Comparison of ENCODE assay signal across 11 cellular contexts in genomic region chr1:36034692-36035091, GRCh38. TPM values are rescaled to one million over a fixed set of nuclear protein-coding genes. Genes with fewer than 3 reads are reported as not detected.
DNase-seq lines count a peak whose midpoint lies in the region; ATAC-seq and TF ChIP-seq lines count a peak whose summit lies in the region.
"Had no signal": no experiment of that assay in that cellular context is flagged by ENCODE, and none has a peak within 500 bp of the region (broad histone marks: within the 10 kb centered on the region; RNA-seq: fewer than 3 reads in every experiment).

No MANE protein-coding gene starts in this region.

- no peaks in the 10 kb centered on the region for H3K9me3 Mint-ChIP-seq in MCF 10A (ENCODE audit: unreplicated experiment)
- H3K9me3 Mint-ChIP-seq in activated CD4-positive, alpha-beta T cell treated with anti-CD3 and anti-CD28 coated beads, Interleukin-2, amount 10 ng/mL, durations not matched to agents 7 days and 5 days: no peaks in the 10 kb centered on the region
- H3K9me3 Mint-ChIP-seq: activated T-helper 2 cell treated with anti-CD3 and anti-CD28 coated beads, Interferon-gamma antibody, Interleukin-2, Interleukin-4, amounts not matched to agents 10 μg/mL and 5 μg/mL and 100 μg/mL, durations not matched to agents 14 hours and 24 hours and 36 hours; neural crest cell had no signal

- peak; percentile 98 for ATAC-seq in foreskin keratinocyte
- ATAC-seq in upper lobe of left lung (ENCODE audit: low FRiP score in 2 of 2): peak; percentile 79 to 91

- no peak overlapping the region for H3K4me3 Mint-ChIP-seq in MCF 10A (ENCODE audit: unreplicated experiment)
- no peak overlapping the region for H3K4me3 Mint-ChIP-seq in activated CD4-positive, alpha-beta T cell treated with anti-CD3 and anti-CD28 coated beads, Interleukin-2, amount 10 ng/mL, durations not matched to agents 7 days and 5 days
- H3K4me3 Mint-ChIP-seq: neural crest cell had no signal

- H3K4me1 ChIP-seq in breast epithelium (no peaks in the 10 kb centered on the region), foreskin keratinocyte (peaks cover 15% of the 10 kb centered on the region), upper lobe of left lung (peaks cover 0 to 17% (median 3%) of the 10 kb centered on the region in 4 donors)

- BruUV-seq in MCF 10A (replicated peaks; lab: Mats Ljungman, UMichigan): no TSS peak

- H3K9me3 ChIP-seq in breast epithelium (no peaks in the 10 kb centered on the region), upper lobe of left lung (no peaks in the 10 kb centered on the region)

- H3K4me3 ChIP-seq in breast epithelium: no peak overlapping the region
- H3K4me3 ChIP-seq in upper lobe of left lung: no peak overlapping the region
- H3K4me3 ChIP-seq: SK-N-MC had no signal

- intact Hi-C loops in MCF 10A (cut with micrococcal nuclease) (no loop called here), breast epithelium (cut with DNase I; ENCODE audit: low total_unique reads) (no loop called here)

- H3K27ac Mint-ChIP-seq in MCF 10A (ENCODE audit: low read depth, unreplicated experiment): peak overlapping the region; percentile 81
- no peak overlapping the region for H3K27ac Mint-ChIP-seq in activated CD4-positive, alpha-beta T cell treated with anti-CD3 and anti-CD28 coated beads, Interleukin-2, amount 10 ng/mL, durations not matched to agents 7 days and 5 days
- H3K27ac Mint-ChIP-seq: activated T-helper 2 cell treated with anti-CD3 and anti-CD28 coated beads, Interferon-gamma antibody, Interleukin-2, Interleukin-4, amounts not matched to agents 10 μg/mL and 5 μg/mL and 100 μg/mL, durations not matched to agents 14 hours and 24 hours and 36 hours had no signal

- TF ChIP-seq EP300 in upper lobe of left lung (IDR thresholded peaks at IDR 0.05): no peak

- TF ChIP-seq POLR2A in breast epithelium (IDR thresholded peaks at IDR 0.05) (no peak), upper lobe of left lung (IDR thresholded peaks at IDR 0.05) (no peak)

- peaks cover 67% of the 10 kb centered on the region for H3K36me3 Mint-ChIP-seq in MCF 10A (ENCODE audit: insufficient read depth, unreplicated experiment)
- H3K36me3 Mint-ChIP-seq in activated CD4-positive, alpha-beta T cell treated with anti-CD3 and anti-CD28 coated beads, Interleukin-2, amount 10 ng/mL, durations not matched to agents 7 days and 5 days (ENCODE audit: low read depth): peaks cover 31% of the 10 kb centered on the region

- H3K36me3 ChIP-seq in breast epithelium: no peaks in the 10 kb centered on the region
- H3K36me3 ChIP-seq in upper lobe of left lung: peaks cover 3 to 72% (median 9%) of the 10 kb centered on the region in 4 donors

- peaks cover 7% of the 10 kb centered on the region for H3K4me1 Mint-ChIP-seq in MCF 10A (ENCODE audit: insufficient read depth, unreplicated experiment)
- H3K4me1 Mint-ChIP-seq in activated CD4-positive, alpha-beta T cell treated with anti-CD3 and anti-CD28 coated beads, Interleukin-2, amount 10 ng/mL, durations not matched to agents 7 days and 5 days: peaks cover 5% of the 10 kb centered on the region
- H3K4me1 Mint-ChIP-seq: neural crest cell had no signal

- H3K27ac ChIP-seq in breast epithelium: no peak overlapping the region
- H3K27ac ChIP-seq in RWPE1: no peak overlapping the region
- peak overlapping the region; percentile 76 for H3K27ac ChIP-seq in foreskin keratinocyte
- H3K27ac ChIP-seq in upper lobe of left lung: peak overlapping the region; percentile 72 to 81 (median 74)
- H3K27ac ChIP-seq: SK-N-MC had no signal

- peak; percentile 67 for DNase-seq in MCF 10A (ENCODE audit: unreplicated experiment)
- DNase-seq in breast epithelium (ENCODE audit: low spot score in 2 of 2): no peak
- peak; percentile 79 for DNase-seq in RWPE1 (ENCODE audit: low spot score)
- DNase-seq in foreskin keratinocyte: peak; percentile 93 to 96
- DNase-seq in upper lobe of left lung: no peak
- no peak for DNase-seq in NCI-H1105 (lab: John Stamatoyannopoulos, UW)
- DNase-seq in activated CD4-positive, alpha-beta T cell treated with anti-CD3 and anti-CD28 coated beads, Interleukin-2, amount 10 ng/mL, durations not matched to agents 7 days and 5 days: no peak
- no peak for DNase-seq in NCI-H2081 treated with DMSO at 0.1 percent for 48 hours (lab: John Stamatoyannopoulos, UW)

- POLR2A ChIA-PET in MCF 10A (lab: Yijun Ruan, JAX): interaction anchor here (0.6 to 1.3 kb wide), 8 partner anchors 9 to 134 kb away, joined by 3 to 5 read pairs (median 4); partner anchors contain the start of genes ADPRS and AGO3
- POLR2A ChIA-PET in RWPE1 (lab: Yijun Ruan, JAX; ENCODE audit: low non-redundant PET): no interaction called here
- POLR2A ChIA-PET in activated CD4-positive, alpha-beta T cell treated with anti-CD3 and anti-CD28 coated beads, Interleukin-2, amount 10 ng/mL, durations not matched to agents 7 days and 5 days (lab: Charles Lee): interaction anchor here (0.5 kb wide), 1 partner anchor 56 kb away, joined by 3 read pairs; no protein-coding TSS in a partner anchor

- no peaks in the 10 kb centered on the region for H3K27me3 Mint-ChIP-seq in MCF 10A (ENCODE audit: insufficient read depth, unreplicated experiment)
- H3K27me3 Mint-ChIP-seq in activated CD4-positive, alpha-beta T cell treated with anti-CD3 and anti-CD28 coated beads, Interleukin-2, amount 10 ng/mL, durations not matched to agents 7 days and 5 days: no peaks in the 10 kb centered on the region

- CTCF ChIA-PET in MCF 10A (lab: Yijun Ruan, JAX) (interaction anchor here (0.6 kb wide), 1 partner anchor 181 kb away, joined by 3 read pairs; no protein-coding TSS in a partner anchor), RWPE1 (lab: Yijun Ruan, JAX) (interaction anchor here (0.7 to 1.1 kb wide), 2 partner anchors 10 to 70 kb away, joined by 3 to 4 read pairs; no protein-coding TSS in a partner anchor)
- CTCF ChIA-PET in activated CD4-positive, alpha-beta T cell treated with anti-CD3 and anti-CD28 coated beads, Interleukin-2, amount 10 ng/mL, durations not matched to agents 7 days and 5 days (lab: Charles Lee): no interaction called here

- H3K27me3 ChIP-seq in breast epithelium: no peaks in the 10 kb centered on the region
- no peaks in the 10 kb centered on the region for H3K27me3 ChIP-seq in foreskin keratinocyte
- no peaks in the 10 kb centered on the region for H3K27me3 ChIP-seq in upper lobe of left lung

- TF ChIP-seq CTCF in MCF 10A (IDR thresholded peaks at IDR 0.05; ENCODE audit: unreplicated experiment) (no peak), breast epithelium (IDR thresholded peaks at IDR 0.05) (no peak), RWPE1 (conservative IDR thresholded peaks at IDR 0.05; ENCODE audit: low read depth) (no peak), foreskin keratinocyte (conservative IDR thresholded peaks at IDR 0.05) (no peak), upper lobe of left lung (IDR thresholded peaks at IDR 0.05) (no peak)

RNA-seq across cellular contexts. Expression of gene TEKT2, which starts 49.2 kb away (rescaled TPM):
- not detected in 2 replicates for total RNA-seq in MCF 10A (2022)
- 1 to 10 TPM in 1 of 3 donors, under 1 TPM in 1, not detected in 1; 0.98 to 1.2 TPM for total RNA-seq in breast epithelium
- total RNA-seq in foreskin keratinocyte: 0.21 and 0.34 TPM in 2 replicates
- 0.28 and 0.42 TPM in 2 replicates for polyA plus RNA-seq in foreskin keratinocyte
- total RNA-seq in upper lobe of left lung: 10 to 100 TPM in 2 of 6 donors, 1 to 10 TPM in 3, under 1 TPM in 1; 0.69 to 24.3 (median 8.1) TPM
- total RNA-seq in activated CD4-positive, alpha-beta T cell treated with anti-CD3 and anti-CD28 coated beads, Interleukin-2, amount 10 ng/mL, durations not matched to agents 7 days and 5 days: not detected

RNA-seq across cellular contexts. Expression of gene ADPRS, which starts 54.0 kb away (rescaled TPM):
- 24.8 and 26.4 TPM in 2 replicates for total RNA-seq in MCF 10A (2022)
- 10 to 100 TPM; 26.2 to 48.7 (median 39.7) TPM for total RNA-seq in breast epithelium
- 40.7 and 43.6 TPM in 2 replicates for total RNA-seq in foreskin keratinocyte
- polyA plus RNA-seq in foreskin keratinocyte: 47.7 and 48.8 TPM in 2 replicates
- 10 to 100 TPM; 29.3 to 60.0 (median 45.8) TPM for total RNA-seq in upper lobe of left lung
- total RNA-seq in activated CD4-positive, alpha-beta T cell treated with anti-CD3 and anti-CD28 coated beads, Interleukin-2, amount 10 ng/mL, durations not matched to agents 7 days and 5 days: 10 to 100 TPM; 27.2 to 29.5 TPM

Comparison
In these comparisons a context has a peak if more than half of its experiments do, and no peak if none do; other contexts are left out.
1. DNase-seq: peak in MCF 10A (single experiment), RWPE1 (single experiment) and foreskin keratinocyte (2 of 2); none in breast epithelium (0 of 2), upper lobe of left lung (0 of 2), NCI-H1105 (single experiment), activated CD4-positive, alpha-beta T cell treated with anti-CD3 and anti-CD28 coated beads, Interleukin-2, amount 10 ng/mL, durations not matched to agents 7 days and 5 days (single experiment) and NCI-H2081 treated with DMSO at 0.1 percent for 48 hours (single experiment).
2. H3K27ac ChIP-seq: peak in foreskin keratinocyte (single experiment) and upper lobe of left lung (4 of 4); none in breast epithelium (0 of 2) and RWPE1 (single experiment).